Comparison of ENCODE assay signal across 8 cellular contexts in genomic region chr22:30245181-30245984, GRCh38. TPM values are rescaled to one million over a fixed set of nuclear protein-coding genes. Genes with fewer than 3 reads are reported as not detected.
DNase-seq lines count a peak whose midpoint lies in the region; ATAC-seq, FAIRE-seq and TF ChIP-seq lines count a peak whose summit lies in the region.

No MANE protein-coding gene starts in this region.

- no peaks in the 10 kb centered on the region for H3K9me3 Mint-ChIP-seq in endodermal cell

- H3K9ac ChIP-seq in endodermal cell (ENCODE audit: extremely low read depth, low read length, poor library complexity, severe bottlenecking) (no peak overlapping the region), neuronal stem cell (ENCODE audit: low read depth, low read length, poor library complexity) (no peak overlapping the region)

- H3K4me1 ChIP-seq in endodermal cell (ENCODE audit: control insufficient read depth, insufficient read depth, low read length) (no peaks in the 10 kb centered on the region), neuronal stem cell (ENCODE audit: control insufficient read depth in 2 of 2, insufficient read depth in 1 of 2, low read depth in 1 of 2, low read length in 2 of 2) (peaks cover 20 to 28% of the 10 kb centered on the region in 2 donors)

- peaks cover 43% of the 10 kb centered on the region for H3K27me3 Mint-ChIP-seq in endodermal cell (ENCODE audit: insufficient read depth)

- H3K4me3 ChIP-seq in endodermal cell (ENCODE audit: low read length): peak overlapping the region; percentile 78
- H3K4me3 ChIP-seq in neuronal stem cell (ENCODE audit: low read length in 2 of 2): peak overlapping the region; percentile 62 to 77

- peak overlapping the region; percentile 97 for H3K4me2 ChIP-seq in neuronal stem cell (ENCODE audit: insufficient read depth, low read length, poor library complexity, severe bottlenecking)

- H2AFZ ChIP-seq in neuronal stem cell (ENCODE audit: low read length): peak overlapping the region; percentile 97

- H3K36me3 ChIP-seq in endodermal cell (ENCODE audit: control insufficient read depth, insufficient read depth, low read length) (no peaks in the 10 kb centered on the region), neuronal stem cell (replicated peaks in 1 of 2; ENCODE audit: control insufficient read depth in 2 of 2, insufficient read depth in 2 of 2, low read length in 2 of 2) (peaks cover 3 to 13% of the 10 kb centered on the region in 2 donors)

- H2BK15ac ChIP-seq in neuronal stem cell (ENCODE audit: low read length): peak overlapping the region; percentile 89

- no peak overlapping the region for H3K4ac ChIP-seq in neuronal stem cell (ENCODE audit: low read length)

- 36% methylated on average over 12 of the region's 15 CpGs; no CpG with 5 or more reads in 1 of the 2 experiments for WGBS in endodermal cell (ENCODE audit: insufficient coverage in 1 of 2, insufficient read length in 1 of 2), 2 experiments
- no CpG with 5 or more reads among the region's 15 CpGs for WGBS in neuronal stem cell (ENCODE audit: extremely low coverage in 2 of 2, insufficient read length in 2 of 2, insufficient replicate concordance in 1 of 2), 2 donors

- H3K27ac Mint-ChIP-seq in endodermal cell: no peak overlapping the region

- peak overlapping the region; percentile 71 for H3K4me3 Mint-ChIP-seq in endodermal cell

- no peak overlapping the region for H4K91ac ChIP-seq in neuronal stem cell (ENCODE audit: low read depth, low read length, poor library complexity)

- H3K27ac ChIP-seq in C4-2B (peak overlapping the region; percentile 67), endodermal cell (ENCODE audit: low read depth, low read length) (no peak overlapping the region), neuronal stem cell (replicated peaks; ENCODE audit: low read length) (no peak overlapping the region)

- ATAC-seq in HG03139 (IDR thresholded peaks at IDR 0.05; ENCODE audit: unreplicated experiment): no peak

- peaks cover 2% of the 10 kb centered on the region for H3K79me1 ChIP-seq in neuronal stem cell (ENCODE audit: low read depth, low read length)

- no peak overlapping the region for H3K14ac ChIP-seq in neuronal stem cell (ENCODE audit: low read length)

- H4K8ac ChIP-seq in neuronal stem cell (ENCODE audit: low read depth, low read length): no peak overlapping the region

- H2AK5ac ChIP-seq in neuronal stem cell (ENCODE audit: low read depth, low read length): peak overlapping the region; percentile 73

- H3K36me3 Mint-ChIP-seq in endodermal cell (ENCODE audit: low read depth): no peaks in the 10 kb centered on the region

- DNase-seq in OCI-M1 (lab: John Stamatoyannopoulos, UW): peak; percentile 25
- peak; percentile 80 for DNase-seq in endodermal cell
- DNase-seq in neuronal stem cell (ENCODE audit: low spot score): no peak
- no peak for DNase-seq in cerebellum (ENCODE audit: low spot score)
- DNase-seq in glomerular visceral epithelial cell (ENCODE audit: extremely low spot score): no peak
- no peak for DNase-seq in D721Med (ENCODE audit: insufficient read length, low spot score)

- peak overlapping the region; percentile 25 for H2BK12ac ChIP-seq in neuronal stem cell (ENCODE audit: low read length)

- FAIRE-seq in D721Med (lab: Jason Lieb, UNC): no peak

- peaks cover 38% of the 10 kb centered on the region for H3K27me3 ChIP-seq in endodermal cell (ENCODE audit: control insufficient read depth, insufficient read depth, low read length, poor library complexity, severe bottlenecking)
- peaks cover 0 to 11% (median 0%) of the 10 kb centered on the region in 3 experiments for H3K27me3 ChIP-seq in neuronal stem cell (ENCODE audit: control insufficient read depth in 3 of 3, insufficient read depth in 3 of 3, low read depth in 1 of 3, low read length in 3 of 3)

- no peak overlapping the region for H3K23ac ChIP-seq in neuronal stem cell (ENCODE audit: low read depth, low read length, poor library complexity)

- H3K9me3 ChIP-seq in endodermal cell (ENCODE audit: control insufficient read depth, low read length) (no peaks in the 10 kb centered on the region), neuronal stem cell (replicated peaks in 1 of 2; ENCODE audit: control insufficient read depth in 2 of 2, insufficient read depth in 1 of 2, low read depth in 1 of 2, low read length in 2 of 2) (peaks cover 0 to 2% of the 10 kb centered on the region in 2 donors)

- TF ChIP-seq CTCF in C4-2B (conservative IDR thresholded peaks at IDR 0.05) (no peak), endodermal cell (conservative IDR thresholded peaks at IDR 0.05) (no peak), D721Med (IDR thresholded peaks at IDR 0.05; ENCODE audit: insufficient read depth, missing control alignments) (no peak)

- peak overlapping the region; percentile 96 for H3K18ac ChIP-seq in neuronal stem cell (ENCODE audit: low read length)

- peak overlapping the region; percentile 82 for H2BK5ac ChIP-seq in neuronal stem cell (ENCODE audit: low read length)

- peak overlapping the region; percentile 100 for H2BK120ac ChIP-seq in neuronal stem cell (ENCODE audit: low read depth, low read length)

- H3K4me1 Mint-ChIP-seq in endodermal cell: peaks cover 5% of the 10 kb centered on the region

RNA-seq across cellular contexts. Expression of gene LIF, which starts 1.2 kb away (rescaled TPM):
- under 1 TPM; 0.31 to 0.77 TPM for total RNA-seq in endodermal cell
- 0.78 TPM for polyA plus RNA-seq in endodermal cell (2013, experiment 1 of 2)
- 0.87 TPM for polyA plus RNA-seq in endodermal cell (2013, experiment 2 of 2)
- polyA plus RNA-seq in neuronal stem cell (2013, experiment 1 of 2): 1.4 TPM
- 1.4 TPM for polyA plus RNA-seq in neuronal stem cell (2013, experiment 2 of 2)
- total RNA-seq in cerebellum: 0.09 TPM

RNA-seq across cellular contexts. Expression of gene OSM, which starts 21.3 kb away (rescaled TPM):
- total RNA-seq in endodermal cell (not detected), cerebellum (0.27 TPM)
- not detected for polyA plus RNA-seq in endodermal cell (2013, experiment 1 of 2)
- not detected for polyA plus RNA-seq in endodermal cell (2013, experiment 2 of 2)
- 0.01 TPM for polyA plus RNA-seq in neuronal stem cell (2013, experiment 1 of 2)
- 0.04 TPM for polyA plus RNA-seq in neuronal stem cell (2013, experiment 2 of 2)

RNA-seq across cellular contexts. Expression of gene CASTOR1, which starts 43.9 kb away (rescaled TPM):
- total RNA-seq in endodermal cell (10 to 100 TPM; 19.2 to 19.5 TPM), cerebellum (4.9 TPM)
- 8.4 TPM for polyA plus RNA-seq in endodermal cell (2013, experiment 1 of 2)
- polyA plus RNA-seq in endodermal cell (2013, experiment 2 of 2): 10.1 TPM
- 13.2 TPM for polyA plus RNA-seq in neuronal stem cell (2013, experiment 1 of 2)
- polyA plus RNA-seq in neuronal stem cell (2013, experiment 2 of 2): 14.0 TPM

Comparison
In these comparisons a context has a peak if more than half of its experiments do, and no peak if none do; other contexts are left out.
1. DNase-seq: peak in OCI-M1 (single experiment) and endodermal cell (single experiment); none in neuronal stem cell (single experiment), cerebellum (single experiment), glomerular visceral epithelial cell (single experiment) and D721Med (single experiment).